Comparison of ENCODE assay signal across 13 cellular contexts in genomic region chr9:137650779-137651178, GRCh38.
"Had no signal": no experiment of that assay in that cellular context is flagged by ENCODE, and none has a peak within 500 bp of the region (broad histone marks: within the 10 kb centered on the region; RNA-seq: fewer than 3 reads in every experiment).

No MANE protein-coding gene starts in this region.

- ATAC-seq: stimulated activated memory B cell treated with anti-CD40 and anti-IgM and Interleukin-4, amounts not matched to agents 10 μg/mL and 1 μg/mL and 100 μg/mL, for 72 hours had no signal

- H3K4me3 Mint-ChIP-seq: activated CD4-positive, alpha-beta T cell treated with anti-CD3 and anti-CD28 coated beads, Interleukin-2, amount 10 ng/mL, durations not matched to agents 7 days and 5 days; stimulated activated memory B cell treated with anti-CD40 and anti-IgM and Interleukin-4, amounts not matched to agents 10 μg/mL and 1 μg/mL and 100 μg/mL, for 72 hours had no signal

- H3K27me3 ChIP-seq: cardiac muscle cell, colonic mucosa, esophagus squamous epithelium, thyroid gland, uterus had no signal

- H3K27ac ChIP-seq: cardiac muscle cell, colonic mucosa, esophagus squamous epithelium, thyroid gland, uterus had no signal

- H3K9me3 Mint-ChIP-seq: activated CD4-positive, alpha-beta T cell treated with anti-CD3 and anti-CD28 coated beads, Interleukin-2, amount 10 ng/mL, durations not matched to agents 7 days and 5 days; stimulated activated memory B cell treated with anti-CD40 and anti-IgM and Interleukin-4, amounts not matched to agents 10 μg/mL and 1 μg/mL and 100 μg/mL, for 72 hours had no signal

- H3K4me3 ChIP-seq: cardiac muscle cell, colonic mucosa, esophagus squamous epithelium, thyroid gland, uterus had no signal

- DNase-seq: activated CD4-positive, alpha-beta T cell treated with anti-CD3 and anti-CD28 coated beads, Interleukin-2, amount 10 ng/mL, durations not matched to agents 7 days and 5 days; activated effector memory CD4-positive, alpha-beta T cell treated with Interleukin-2 at 50 U/mL for 16 hours; activated naive CD4-positive, alpha-beta T cell treated with anti-CD3 and anti-CD28 coated beads, Interleukin-2, amount 50 U/mL, for 16 hours; activated T-cell treated with anti-CD3 and anti-CD28 coated beads for 4 hours; colonic mucosa; esophagus squamous epithelium; hippocampal formation; kidney glomerular epithelial cell; mesendoderm; thyroid gland; uterus had no signal

- H3K4me1 ChIP-seq: colonic mucosa, thyroid gland, uterus had no signal

- H3K27me3 Mint-ChIP-seq: activated CD4-positive, alpha-beta T cell treated with anti-CD3 and anti-CD28 coated beads, Interleukin-2, amount 10 ng/mL, durations not matched to agents 7 days and 5 days; stimulated activated memory B cell treated with anti-CD40 and anti-IgM and Interleukin-4, amounts not matched to agents 10 μg/mL and 1 μg/mL and 100 μg/mL, for 72 hours had no signal

- H3K36me3 ChIP-seq: cardiac muscle cell, colonic mucosa, thyroid gland, uterus had no signal

- H3K9me3 ChIP-seq: colonic mucosa, esophagus squamous epithelium, thyroid gland, uterus had no signal

- H3K27ac Mint-ChIP-seq: activated CD4-positive, alpha-beta T cell treated with anti-CD3 and anti-CD28 coated beads, Interleukin-2, amount 10 ng/mL, durations not matched to agents 7 days and 5 days; stimulated activated memory B cell treated with anti-CD40 and anti-IgM and Interleukin-4, amounts not matched to agents 10 μg/mL and 1 μg/mL and 100 μg/mL, for 72 hours had no signal
